30 cellular contexts compared by ENCODE assay signal in genomic region chr20:24792641-24793495, GRCh38.
"Had no signal": no experiment of that assay in that cellular context is flagged by ENCODE, and none has a peak within 500 bp of the region (broad histone marks: within the 10 kb centered on the region; RNA-seq: fewer than 3 reads in every experiment).

No MANE protein-coding gene starts in this region.

- H3K4me1 Mint-ChIP-seq: activated naive CD8-positive, alpha-beta T cell treated with anti-CD3 and anti-CD28 coated beads for 36 hours had no signal

- DNase-seq: activated CD4-positive, alpha-beta T cell treated with anti-CD3 and anti-CD28 coated beads for 1 hour; activated CD4-positive, alpha-beta T cell treated with anti-CD3 and anti-CD28 coated beads, Interleukin-2, amount 10 ng/mL, durations not matched to agents 24 days and 14 days; activated CD4-positive, alpha-beta T cell treated with anti-CD3 and anti-CD28 coated beads, Interleukin-2, amount 50 U/mL, for 48 hours; activated CD4-positive, CD25-positive, alpha-beta regulatory T cell; activated CD8-positive, alpha-beta T cell treated with anti-CD3 and anti-CD28 coated beads, Interleukin-2, amount 10 ng/mL, durations not matched to agents 7 days and 5 days; activated effector memory CD4-positive, alpha-beta T cell treated with Interleukin-2 at 50 U/mL for 16 hours; activated naive CD4-positive, alpha-beta T cell; activated naive CD4-positive, alpha-beta T cell treated with anti-CD3 and anti-CD28 coated beads, Interleukin-2, amount 50 U/mL, for 16 hours; activated naive CD8-positive, alpha-beta T cell treated with anti-CD3 and anti-CD28 coated beads for 36 hours; activated T-cell treated with anti-CD3 and anti-CD28 coated beads, Interleukin-2, amount 50 U/mL, for 48 hours; amniotic stem cell; brain microvascular endothelial cell; central memory CD4-positive, alpha-beta T cell; Kasumi-1; KG1; MG63; NCI-H1048; NCI-H1105 treated with DMSO at 0.1 percent for 48 hours; NCI-H1436; NCI-H1694; NCI-H1930; NCI-H2081 treated with DMSO at 0.1 percent for 48 hours; NCI-H226; NCI-H446 treated with DMSO at 0.1 percent for 48 hours; NCI-H524; SHP77; SJCRH30; T1000; WERI-Rb-1 had no signal

- ATAC-seq: activated CD8-positive, alpha-beta T cell treated with anti-CD3 and anti-CD28 coated beads, Interleukin-2, amount 10 ng/mL, durations not matched to agents 7 days and 5 days; Panc1 had no signal

- H3K9me3 Mint-ChIP-seq: activated CD4-positive, alpha-beta T cell treated with anti-CD3 and anti-CD28 coated beads, Interleukin-2, amount 10 ng/mL, durations not matched to agents 24 days and 14 days; activated naive CD8-positive, alpha-beta T cell treated with anti-CD3 and anti-CD28 coated beads for 36 hours had no signal

- H3K27ac Mint-ChIP-seq: activated CD4-positive, alpha-beta T cell treated with anti-CD3 and anti-CD28 coated beads, Interleukin-2, amount 10 ng/mL, durations not matched to agents 24 days and 14 days; activated CD8-positive, alpha-beta T cell treated with anti-CD3 and anti-CD28 coated beads, Interleukin-2, amount 10 ng/mL, durations not matched to agents 7 days and 5 days; activated naive CD8-positive, alpha-beta T cell treated with anti-CD3 and anti-CD28 coated beads for 36 hours had no signal

- H3K36me3 Mint-ChIP-seq: activated naive CD8-positive, alpha-beta T cell treated with anti-CD3 and anti-CD28 coated beads for 36 hours had no signal

- H3K4me3 Mint-ChIP-seq: activated CD4-positive, alpha-beta T cell treated with anti-CD3 and anti-CD28 coated beads, Interleukin-2, amount 10 ng/mL, durations not matched to agents 24 days and 14 days; activated CD8-positive, alpha-beta T cell treated with anti-CD3 and anti-CD28 coated beads, Interleukin-2, amount 10 ng/mL, durations not matched to agents 7 days and 5 days; activated naive CD8-positive, alpha-beta T cell treated with anti-CD3 and anti-CD28 coated beads for 36 hours had no signal

- H3K27me3 Mint-ChIP-seq: activated CD4-positive, alpha-beta T cell treated with anti-CD3 and anti-CD28 coated beads, Interleukin-2, amount 10 ng/mL, durations not matched to agents 24 days and 14 days; activated naive CD8-positive, alpha-beta T cell treated with anti-CD3 and anti-CD28 coated beads for 36 hours had no signal
